ENCODE assay signal across 32 cellular contexts in the genomic region with DNA sequence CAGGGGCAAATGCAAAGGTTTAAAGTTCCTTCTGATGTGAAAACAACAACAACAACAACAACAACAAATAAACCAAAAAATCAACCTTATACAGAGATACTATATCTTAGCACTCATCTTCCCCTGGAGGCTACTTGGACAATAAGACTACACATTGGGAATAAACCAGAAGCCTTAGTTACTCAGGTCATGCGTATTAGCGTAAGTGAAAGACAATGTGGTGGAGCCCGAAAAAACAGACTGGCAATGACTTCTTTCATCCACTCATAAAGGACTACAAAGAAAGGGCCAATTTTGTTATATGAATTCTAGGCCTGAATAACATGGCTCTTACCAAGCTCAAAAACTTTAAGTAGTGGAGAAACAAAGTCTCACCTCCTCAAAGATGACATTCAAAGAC.
"Had no signal": no experiment of that assay in that cellular context is flagged by ENCODE, and none has a peak within 500 bp of the region (broad histone marks: within the 10 kb centered on the region; RNA-seq: fewer than 3 reads in every experiment).

No MANE protein-coding gene starts in this region.

- H3K27ac Mint-ChIP-seq: activated B cell treated with CpG ODN at 0.5 μM for 24 hours; activated CD8-positive, alpha-beta T cell treated with anti-CD3 and anti-CD28 coated beads for 36 hours; activated naive CD4-positive, alpha-beta T cell treated with anti-CD3 and anti-CD28 coated beads for 36 hours; activated naive CD4-positive, alpha-beta T cell treated with anti-CD3 and anti-CD28 coated beads, Interleukin-2, amount 50 U/mL, for 24 hours; activated T-helper 17 cell treated with anti-CD3 and anti-CD28 coated beads, Interleukin-2, amount 50 U/mL, for 72 hours; T-helper 2 cell treated with Interferon-gamma antibody and Interleukin-4, amounts not matched to agents 5 μg/mL and 100 μg/mL, for 36 hours had no signal

- ATAC-seq: activated CD4-positive, CD25-positive, alpha-beta regulatory T cell treated with anti-CD3 and anti-CD28 coated beads, Interleukin-2, amount 50 U/mL, for 24 hours; activated CD8-positive, alpha-beta T cell treated with anti-CD3 and anti-CD28 coated beads for 36 hours; activated T-cell treated with anti-CD3 and anti-CD28 coated beads, Interleukin-2, amount 50 U/mL, for 4 hours; activated T-helper 17 cell treated with anti-CD3 and anti-CD28 coated beads, Interleukin-2, amount 50 U/mL, for 72 hours; body of pancreas; effector memory CD8-positive, alpha-beta T cell; foreskin keratinocyte; gastroesophageal sphincter; heart right ventricle; T-helper 17 cell had no signal

- H3K4me1 Mint-ChIP-seq: activated B cell treated with CpG ODN at 0.5 μM for 24 hours; activated naive CD4-positive, alpha-beta T cell treated with anti-CD3 and anti-CD28 coated beads, Interleukin-2, amount 50 U/mL, for 24 hours; activated T-helper 17 cell treated with anti-CD3 and anti-CD28 coated beads, Interleukin-2, amount 50 U/mL, for 72 hours; T-helper 17 cell had no signal

- H3K27me3 Mint-ChIP-seq: activated B cell treated with CpG ODN at 0.5 μM for 24 hours; activated CD8-positive, alpha-beta T cell treated with anti-CD3 and anti-CD28 coated beads for 36 hours; activated naive CD4-positive, alpha-beta T cell treated with anti-CD3 and anti-CD28 coated beads, Interleukin-2, amount 50 U/mL, for 24 hours; activated T-helper 17 cell treated with anti-CD3 and anti-CD28 coated beads, Interleukin-2, amount 50 U/mL, for 72 hours; effector memory CD8-positive, alpha-beta T cell; T-helper 17 cell had no signal

- H3K4me3 Mint-ChIP-seq: activated B cell treated with CpG ODN at 0.5 μM for 24 hours; activated CD8-positive, alpha-beta T cell treated with anti-CD3 and anti-CD28 coated beads for 36 hours; activated naive CD4-positive, alpha-beta T cell treated with anti-CD3 and anti-CD28 coated beads for 36 hours; activated naive CD4-positive, alpha-beta T cell treated with anti-CD3 and anti-CD28 coated beads, Interleukin-2, amount 50 U/mL, for 24 hours; activated T-cell treated with anti-CD3 and anti-CD28 coated beads, Interleukin-2, amount 50 U/mL, for 4 hours; activated T-helper 17 cell treated with anti-CD3 and anti-CD28 coated beads, Interleukin-2, amount 50 U/mL, for 72 hours; effector memory CD8-positive, alpha-beta T cell; T-helper 17 cell; T-helper 2 cell treated with Interferon-gamma antibody and Interleukin-4, amounts not matched to agents 5 μg/mL and 100 μg/mL, for 36 hours had no signal

- H3K9me3 Mint-ChIP-seq: activated B cell treated with CpG ODN at 0.5 μM for 24 hours; activated CD8-positive, alpha-beta T cell treated with anti-CD3 and anti-CD28 coated beads for 36 hours; activated naive CD4-positive, alpha-beta T cell treated with anti-CD3 and anti-CD28 coated beads for 36 hours; activated naive CD4-positive, alpha-beta T cell treated with anti-CD3 and anti-CD28 coated beads, Interleukin-2, amount 50 U/mL, for 24 hours; activated T-cell treated with anti-CD3 and anti-CD28 coated beads, Interleukin-2, amount 50 U/mL, for 4 hours; activated T-helper 17 cell treated with anti-CD3 and anti-CD28 coated beads, Interleukin-2, amount 50 U/mL, for 72 hours; effector memory CD8-positive, alpha-beta T cell; T-helper 2 cell treated with Interferon-gamma antibody and Interleukin-4, amounts not matched to agents 5 μg/mL and 100 μg/mL, for 36 hours had no signal

- DNase-seq: activated B cell treated with CpG ODN at 0.5 μM for 24 hours; activated CD4-positive, alpha-beta T cell treated with anti-CD3 and anti-CD28 coated beads for 48 hours; activated CD4-positive, alpha-beta T cell treated with anti-CD3 and anti-CD28 coated beads, Interleukin-2, amount 50 U/mL, for 1 hour; activated CD4-positive, alpha-beta T cell treated with anti-CD3 and anti-CD28 coated beads, Interleukin-2, amount 50 U/mL, for 48 hours; activated CD8-positive, alpha-beta memory T cell treated with anti-CD3 and anti-CD28 coated beads for 24 hours; activated CD8-positive, alpha-beta T cell treated with anti-CD3 and anti-CD28 coated beads for 36 hours; activated effector memory CD4-positive, alpha-beta T cell treated with Interleukin-2 at 50 U/mL for 16 hours; activated gamma-delta T cell treated with Interleukin-2 at 50 U/mL for 16 hours; activated naive CD4-positive, alpha-beta T cell treated with anti-CD3 and anti-CD28 coated beads for 36 hours; activated T-cell treated with anti-CD3 and anti-CD28 coated beads, Interleukin-2, amount 50 U/mL, for 4 hours; adrenal gland; amygdala; aorta; body of pancreas; caudate nucleus; cortex of kidney; dermis blood vessel endothelial cell; effector CD4-positive, alpha-beta T cell; effector memory CD8-positive, alpha-beta T cell; erythroblast; foreskin keratinocyte; heart right ventricle; T-helper 1 cell; T-helper 17 cell; T1000; WERI-Rb-1 had no signal

- FAIRE-seq: colon had no signal
